In genomic region chr2:152415811-152416210, GRCh38 we compare ENCODE assay signal across 18 cellular contexts.
A peak's percentile ranks its signal among the peaks of the same experiment; 100 is the strongest.
DNase-seq lines count a peak whose midpoint lies in the region; ATAC-seq and TF ChIP-seq lines count a peak whose summit lies in the region.
"Had no signal": no experiment of that assay in that cellular context is flagged by ENCODE, and none has a peak within 500 bp of the region (broad histone marks: within the 10 kb centered on the region; RNA-seq: fewer than 3 reads in every experiment).

No MANE protein-coding gene starts in this region.

- intact Hi-C loops in Right ventricle myocardium superior (cut with DNase I): no loop called here
- intact Hi-C loops in heart left ventricle (cut with DNase I): loop anchor here in 2 of 10 donors (5.0 to 10.0 kb wide), 2 partner anchors 79 to 221 kb away; partner anchors contain the start of gene FMNL2 (in 1 of the 2)
- intact Hi-C loops in body of pancreas (cut with DNase I): no loop called here

- no peaks in the 10 kb centered on the region for H3K9me3 ChIP-seq in heart left ventricle
- H3K9me3 ChIP-seq in body of pancreas: no peaks in the 10 kb centered on the region
- H3K9me3 ChIP-seq in hepatocyte (ENCODE audit: low read depth): no peaks in the 10 kb centered on the region
- H3K9me3 ChIP-seq: gastroesophageal sphincter, left ventricle myocardium inferior, right lobe of liver, stomach had no signal

- peaks cover 93% of the 10 kb centered on the region for H3K79me2 ChIP-seq in hepatocyte

- no peak overlapping the region for H2AFZ ChIP-seq in hepatocyte

- H3K27ac ChIP-seq in heart left ventricle (no peak overlapping the region), body of pancreas (peak overlapping the region; percentile 25 to 69 (median 42)), hepatocyte (peak overlapping the region; percentile 23), temporal lobe (ENCODE audit: low read depth, low read length) (peak overlapping the region; percentile 53)
- H3K27ac ChIP-seq: gastroesophageal sphincter, left ventricle myocardium inferior, right lobe of liver had no signal

- peak; percentile 28 for ATAC-seq in Right ventricle myocardium superior (ENCODE audit: poor library complexity)
- no peak for ATAC-seq in heart left ventricle
- ATAC-seq in body of pancreas: no peak
- no peak for ATAC-seq in HG02840 (IDR thresholded peaks at IDR 0.05; ENCODE audit: low FRiP score, unreplicated experiment)
- ATAC-seq: CD8-positive, alpha-beta T cell; gastroesophageal sphincter had no signal

- DNase-seq in Right ventricle myocardium superior (no peak), heart left ventricle (no peak), body of pancreas (no peak), hepatocyte (ENCODE audit: low spot score) (no peak), GM10266 (ENCODE audit: extremely low spot score) (no peak), NCI-H526 treated with DMSO at 0.1 percent for 48 hours (lab: John Stamatoyannopoulos, UW) (no peak)
- DNase-seq: activated CD8-positive, alpha-beta memory T cell treated with anti-CD3 and anti-CD28 coated beads for 24 hours; amniotic stem cell; CD8-positive, alpha-beta T cell; left ventricle myocardium inferior; NCI-H1694; nucleus accumbens; right lobe of liver; SHP77; stomach had no signal

- 81 to 90% (median 89%) methylated on average over 3 of the region's 3 CpGs for WGBS in heart left ventricle, 4 donors
- 62 to 67% methylated on average over 3 of the region's 3 CpGs for WGBS in body of pancreas, 2 donors
- WGBS in hepatocyte (ENCODE audit: low lambda C conversion rate, missing lambda C conversion rate): 88% methylated on average over 3 of the region's 3 CpGs

- TF ChIP-seq POLR2A in heart left ventricle (IDR thresholded peaks at IDR 0.05) (no peak), body of pancreas (IDR thresholded peaks at IDR 0.05) (no peak)

- no peaks in the 10 kb centered on the region for H4K20me1 ChIP-seq in hepatocyte (ENCODE audit: insufficient read depth, poor library complexity, severe bottlenecking)

- no peak overlapping the region for H3K4me2 ChIP-seq in hepatocyte

- no peaks in the 10 kb centered on the region for H3K9me2 ChIP-seq in hepatocyte (replicated peaks; ENCODE audit: insufficient read depth)

- no peak for TF ChIP-seq CTCF in heart left ventricle (IDR thresholded peaks at IDR 0.05)
- no peak for TF ChIP-seq CTCF in body of pancreas (IDR thresholded peaks at IDR 0.05)
- no peak for TF ChIP-seq CTCF in hepatocyte (IDR thresholded peaks at IDR 0.05; ENCODE audit: poor library complexity)
- no peak for TF ChIP-seq CTCF in GM10266 (IDR thresholded peaks at IDR 0.05; ENCODE audit: control insufficient read depth, insufficient read depth, low read depth, missing control alignments)

- H3K27me3 ChIP-seq in heart left ventricle: no peaks in the 10 kb centered on the region
- H3K27me3 ChIP-seq in body of pancreas: no peaks in the 10 kb centered on the region
- H3K27me3 ChIP-seq in hepatocyte: no peaks in the 10 kb centered on the region
- H3K27me3 ChIP-seq: gastroesophageal sphincter, right lobe of liver, stomach had no signal

- H3K4me1 ChIP-seq in heart left ventricle: peaks cover 0 to 52% (median 7%) of the 10 kb centered on the region in 12 donors
- H3K4me1 ChIP-seq in body of pancreas: peaks cover 42% of the 10 kb centered on the region
- peaks cover 2% of the 10 kb centered on the region for H3K4me1 ChIP-seq in hepatocyte (ENCODE audit: insufficient read depth)
- H3K4me1 ChIP-seq: right lobe of liver had no signal

- H3K4me3 ChIP-seq in heart left ventricle (no peak overlapping the region), body of pancreas (no peak overlapping the region), hepatocyte (no peak overlapping the region)
- H3K4me3 ChIP-seq: gastroesophageal sphincter, left ventricle myocardium inferior, right lobe of liver, stomach had no signal

- no peaks in the 10 kb centered on the region for H3K36me3 ChIP-seq in heart left ventricle
- H3K36me3 ChIP-seq in body of pancreas (replicated peaks in 1 of 2; ENCODE audit: insufficient read depth in 1 of 2, low read depth in 2 of 2): no peaks in the 10 kb centered on the region
- H3K36me3 ChIP-seq in hepatocyte (replicated peaks; ENCODE audit: insufficient read depth, low read depth): no peaks in the 10 kb centered on the region
- H3K36me3 ChIP-seq: gastroesophageal sphincter, left ventricle myocardium inferior, right lobe of liver, stomach had no signal

Comparison
In these comparisons a context has a peak if more than half of its experiments do, and no peak if none do; other contexts are left out.
1. H3K27ac ChIP-seq: peak in body of pancreas (4 of 4), hepatocyte (single experiment) and temporal lobe (single experiment); none in heart left ventricle (0 of 12).